In genomic region chr12:76890407-76891143, GRCh38 we compare ENCODE assay signal across 14 cellular contexts. TPM values are rescaled to one million over a fixed set of nuclear protein-coding genes. Genes with fewer than 3 reads are reported as not detected.
DNase-seq lines count a peak whose midpoint lies in the region; ATAC-seq and TF ChIP-seq lines count a peak whose summit lies in the region.
"Had no signal": no experiment of that assay in that cellular context is flagged by ENCODE, and none has a peak within 500 bp of the region (broad histone marks: within the 10 kb centered on the region; RNA-seq: fewer than 3 reads in every experiment).

No MANE protein-coding gene starts in this region.

- 57 to 64% (median 59%) methylated on average over 7 of the region's 7 CpGs for WGBS in adrenal gland, 4 donors

- no peaks in the 10 kb centered on the region for H3K36me3 Mint-ChIP-seq in natural killer cell treated with Interleukin-12 subunit alpha and Interleukin-12 subunit beta and Interleukin-15 and Interleukin-18, amount 100 ng/mL, for 72 hours

- intact Hi-C loops in adrenal gland (cut with DNase I): no loop called here

- H3K4me3 ChIP-seq in MG63 (no peak overlapping the region), adrenal gland (no peak overlapping the region)
- H3K4me3 ChIP-seq: A549, upper lobe of left lung had no signal

- ATAC-seq in natural killer cell treated with Interleukin-12 subunit alpha and Interleukin-12 subunit beta and Interleukin-15 and Interleukin-18, amount 100 ng/mL, for 72 hours: no peak
- ATAC-seq: A549 had no signal

- TF ChIP-seq POLR2A in adrenal gland (IDR thresholded peaks at IDR 0.05): no peak

- no peaks in the 10 kb centered on the region for H3K4me1 Mint-ChIP-seq in natural killer cell treated with Interleukin-12 subunit alpha and Interleukin-12 subunit beta and Interleukin-15 and Interleukin-18, amount 100 ng/mL, for 72 hours (ENCODE audit: low read depth in 2 of 2)

- no peaks in the 10 kb centered on the region for H3K4me1 ChIP-seq in adrenal gland (replicated peaks in 1 of 2)
- H3K4me1 ChIP-seq: A549, parathyroid adenoma, upper lobe of left lung had no signal

- no peak overlapping the region for H3K27ac ChIP-seq in adrenal gland
- H3K27ac ChIP-seq: A549, brain microvascular endothelial cell, parathyroid adenoma, upper lobe of left lung had no signal

- no peaks in the 10 kb centered on the region for H3K9me3 Mint-ChIP-seq in natural killer cell treated with Interleukin-12 subunit alpha and Interleukin-12 subunit beta and Interleukin-15 and Interleukin-18, amount 100 ng/mL, for 72 hours

- peaks cover 17 to 21% of the 10 kb centered on the region in 2 donors for H3K27me3 Mint-ChIP-seq in natural killer cell treated with Interleukin-12 subunit alpha and Interleukin-12 subunit beta and Interleukin-15 and Interleukin-18, amount 100 ng/mL, for 72 hours

- no peak for TF ChIP-seq CTCF in adrenal gland (IDR thresholded peaks at IDR 0.05)

- no peaks in the 10 kb centered on the region for H3K36me3 ChIP-seq in MG63
- no peaks in the 10 kb centered on the region for H3K36me3 ChIP-seq in adrenal gland (replicated peaks in 1 of 2)
- H3K36me3 ChIP-seq: brain microvascular endothelial cell, upper lobe of left lung had no signal

- H3K9me3 ChIP-seq in MG63 (peaks cover 7% of the 10 kb centered on the region), adrenal gland (replicated peaks in 1 of 3) (no peaks in the 10 kb centered on the region)
- H3K9me3 ChIP-seq: upper lobe of left lung had no signal

- H3K27me3 ChIP-seq in MG63 (no peaks in the 10 kb centered on the region), adrenal gland (no peaks in the 10 kb centered on the region)
- H3K27me3 ChIP-seq: brain microvascular endothelial cell, upper lobe of left lung had no signal

- no peak overlapping the region for H3K27ac Mint-ChIP-seq in natural killer cell treated with Interleukin-12 subunit alpha and Interleukin-12 subunit beta and Interleukin-15 and Interleukin-18, amount 100 ng/mL, for 72 hours

- no peak overlapping the region for H3K4me3 Mint-ChIP-seq in natural killer cell treated with Interleukin-12 subunit alpha and Interleukin-12 subunit beta and Interleukin-15 and Interleukin-18, amount 100 ng/mL, for 72 hours

- DNase-seq in activated CD4-positive, alpha-beta T cell treated with anti-CD3 and anti-CD28 coated beads for 24 hours (ENCODE audit: low read depth in 2 of 2): peak; percentile 43 to 44
- DNase-seq in activated CD4-positive, alpha-beta T cell treated with anti-CD3 and anti-CD28 coated beads, Interleukin-2, amount 50 U/mL, for 1 hour: no peak
- DNase-seq in activated T-cell treated with anti-CD3 and anti-CD28 coated beads for 24 hours (ENCODE audit: low read depth): peak; percentile 46
- DNase-seq in kidney tubule cell (ENCODE audit: low spot score): peak; percentile 44
- peak; percentile 12 to 55 for DNase-seq in stimulated activated CD8-positive, alpha-beta memory T cell treated with anti-CD3 and anti-CD28 coated beads, Interleukin-2, amount 100 ng/mL, for 48 hours (ENCODE audit: low read depth in 2 of 2)
- DNase-seq in natural killer cell treated with Interleukin-12 subunit alpha and Interleukin-12 subunit beta and Interleukin-15 and Interleukin-18, amount 100 ng/mL, for 72 hours (ENCODE audit: low spot score): no peak
- DNase-seq in MG63: no peak
- DNase-seq in adrenal gland: no peak
- DNase-seq: brain microvascular endothelial cell, NCI-H187, SK-N-SH, upper lobe of left lung had no signal

RNA-seq across cellular contexts. Expression of gene CSRP2, which starts 11.8 kb away (rescaled TPM):
- under 1 TPM in 1 of 2 donors, not detected in 1; 0.33 TPM for total RNA-seq in natural killer cell treated with Interleukin-12 subunit alpha and Interleukin-12 subunit beta and Interleukin-15 and Interleukin-18, amount 100 ng/mL, for 72 hours
- total RNA-seq in MG63 (2014; rRNA removed; shearing (Covaris generic); ENCODE audit: low replicate concordance): 10.6 and 15.8 TPM in 2 replicates
- total RNA-seq in adrenal gland: 1 to 10 TPM in 7 of 8 donors, under 1 TPM in 1; 0.61 to 7.3 (median 5.0) TPM
- polyA plus RNA-seq in adrenal gland: 10 to 100 TPM in 1 of 3 donors, 1 to 10 TPM in 2; 6.4 to 19.5 (median 7.2) TPM

Comparison
In these comparisons a context has a peak if more than half of its experiments do, and no peak if none do; other contexts are left out.
1. DNase-seq: peak in activated CD4-positive, alpha-beta T cell treated with anti-CD3 and anti-CD28 coated beads for 24 hours (2 of 2), activated T-cell treated with anti-CD3 and anti-CD28 coated beads for 24 hours (single experiment), kidney tubule cell (single experiment) and stimulated activated CD8-positive, alpha-beta memory T cell treated with anti-CD3 and anti-CD28 coated beads, Interleukin-2, amount 100 ng/mL, for 48 hours (2 of 2); none in activated CD4-positive, alpha-beta T cell treated with anti-CD3 and anti-CD28 coated beads, Interleukin-2, amount 50 U/mL, for 1 hour (single experiment), natural killer cell treated with Interleukin-12 subunit alpha and Interleukin-12 subunit beta and Interleukin-15 and Interleukin-18, amount 100 ng/mL, for 72 hours (single experiment), MG63 (single experiment) and adrenal gland (0 of 7).